26 cellular contexts compared by ENCODE assay signal in the genomic region with DNA sequence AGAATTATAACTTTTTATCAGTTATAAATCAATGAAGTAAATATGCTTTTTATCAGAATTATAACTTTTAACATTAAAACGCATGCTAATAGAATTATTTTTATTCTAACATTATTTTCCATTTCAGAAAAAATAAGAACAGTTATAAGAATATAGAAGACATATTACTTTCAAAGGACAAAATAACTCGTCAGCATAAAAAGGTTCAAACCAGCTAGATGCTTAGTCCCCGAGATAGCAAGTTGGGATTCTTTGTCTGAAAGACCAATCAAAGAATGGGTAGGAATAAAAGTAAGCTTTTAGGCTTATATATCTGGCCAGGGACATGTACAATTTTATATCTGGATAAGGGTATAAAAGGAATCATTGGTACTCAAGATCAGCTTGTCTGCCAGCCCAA.
A peak's percentile ranks its signal among the peaks of the same experiment; 100 is the strongest.
DNase-seq lines count a peak whose midpoint lies in the region; ATAC-seq, FAIRE-seq and TF ChIP-seq lines count a peak whose summit lies in the region.
"Had no signal": no experiment of that assay in that cellular context is flagged by ENCODE, and none has a peak within 500 bp of the region (broad histone marks: within the 10 kb centered on the region; RNA-seq: fewer than 3 reads in every experiment).

No MANE protein-coding gene starts in this region.

- no peak overlapping the region for H4K8ac ChIP-seq in IMR-90 (ENCODE audit: low read depth in 2 of 2, low read length in 2 of 2)

- TF ChIP-seq POLR2A in A549 (IDR thresholded peaks at IDR 0.05; ENCODE audit: low read length) = no peak
- no peak for TF ChIP-seq POLR2A in IMR-90 (IDR thresholded peaks at IDR 0.05; ENCODE audit: low read depth, low read length)
- TF ChIP-seq POLR2A in vagina (IDR thresholded peaks at IDR 0.05) = no peak

- H3K27ac ChIP-seq in A549 (no peak overlapping the region), IMR-90 (ENCODE audit: insufficient read depth, low read length) (no peak overlapping the region), vagina (no peak overlapping the region), hepatocyte (no peak overlapping the region)
- H3K27ac ChIP-seq: BLaER1 had no signal

- H3K79me1 ChIP-seq in IMR-90 (ENCODE audit: low read depth in 1 of 2, low read length in 2 of 2) = no peaks in the 10 kb centered on the region

- no peak overlapping the region for H2BK20ac ChIP-seq in IMR-90 (ENCODE audit: low read depth, low read length)

- no peak overlapping the region for H3K4me3 ChIP-seq in A549
- no peak overlapping the region for H3K4me3 ChIP-seq in IMR-90 (ENCODE audit: insufficient read depth, low read depth, low read length)
- H3K4me3 ChIP-seq in vagina = no peak overlapping the region
- no peak overlapping the region for H3K4me3 ChIP-seq in hepatocyte
- H3K4me3 ChIP-seq: BLaER1 had no signal

- CTCF ChIA-PET in A549 (lab: Yijun Ruan, JAX) = no interaction called here
- CTCF ChIA-PET in IMR-90 (lab: Yijun Ruan, JAX) = no interaction called here

- H4K91ac ChIP-seq in IMR-90 (ENCODE audit: insufficient read depth, low read depth, low read length) = no peak overlapping the region

- H2BK120ac ChIP-seq in IMR-90 (ENCODE audit: low read depth, low read length) = no peak overlapping the region

- no peak overlapping the region for H2AK5ac ChIP-seq in IMR-90 (ENCODE audit: low read depth, low read length)

- H2AFZ ChIP-seq in IMR-90 (replicated peaks; ENCODE audit: low read length, poor library complexity) (no peak overlapping the region), hepatocyte (no peak overlapping the region)

- in situ Hi-C loops in IMR-90 (cut with MboI; ENCODE audit: low sequenced_read_pairs) = no loop called here

- ATAC-seq in A549 (no peak), IMR-90 (ENCODE audit: low read depth) (no peak), HG02610 (IDR thresholded peaks at IDR 0.05; ENCODE audit: unreplicated experiment) (no peak)

- WGBS in A549 (ENCODE audit: missing lambda C conversion rate) = 61% methylated on average over 3 of the region's 3 CpGs
- WGBS in IMR-90 (ENCODE audit: extremely low coverage in 2 of 2, insufficient read length in 1 of 2), 2 experiments = no CpG with 5 or more reads among the region's 3 CpGs
- WGBS in hepatocyte (ENCODE audit: low lambda C conversion rate, missing lambda C conversion rate) = 96% methylated on average over 3 of the region's 3 CpGs

- H3K4ac ChIP-seq in IMR-90 (ENCODE audit: low read depth, low read length) = no peak overlapping the region

- no peak for TF ChIP-seq CTCF in A549 (IDR thresholded peaks at IDR 0.05)
- TF ChIP-seq CTCF in IMR-90 (conservative IDR thresholded peaks at IDR 0.05; ENCODE audit: low read depth, low read length) = no peak
- TF ChIP-seq CTCF in vagina (IDR thresholded peaks at IDR 0.05) = no peak
- no peak for TF ChIP-seq CTCF in hepatocyte (IDR thresholded peaks at IDR 0.05; ENCODE audit: poor library complexity)

- no peak overlapping the region for H3K9ac ChIP-seq in IMR-90 (ENCODE audit: low read depth, low read length)
- H3K9ac ChIP-seq: BLaER1 had no signal

- POLR2A ChIA-PET in A549 (lab: Yijun Ruan, JAX) = no interaction called here
- POLR2A ChIA-PET in IMR-90 (lab: Charles Lee; ENCODE audit: unreplicated experiment) = no interaction called here

- no peaks in the 10 kb centered on the region for H3K79me2 ChIP-seq in hepatocyte

- intact Hi-C loops in IMR-90 (cut with micrococcal nuclease) (no loop called here), vagina (cut with DNase I) (loop anchor here (5.0 kb wide), 1 partner anchor 639 kb away; no protein-coding TSS in a partner anchor)

- H3K9me3 ChIP-seq in A549 (no peaks in the 10 kb centered on the region), IMR-90 (ENCODE audit: control insufficient read depth, insufficient read depth, low read length) (no peaks in the 10 kb centered on the region), vagina (no peaks in the 10 kb centered on the region), hepatocyte (ENCODE audit: low read depth) (no peaks in the 10 kb centered on the region)
- H3K9me3 ChIP-seq: BE2C had no signal

- TF ChIP-seq RAD21 in A549 (conservative IDR thresholded peaks at IDR 0.05 in 1 of 2, IDR thresholded peaks at IDR 0.05 in 1 of 2) (no peak), IMR-90 (IDR thresholded peaks at IDR 0.05; ENCODE audit: low read length) (no peak)

- no peak overlapping the region for H2BK5ac ChIP-seq in IMR-90 (ENCODE audit: low read depth, low read length, poor library complexity, severe bottlenecking)

- H2BK15ac ChIP-seq in IMR-90 (ENCODE audit: low read depth, low read length) = no peak overlapping the region

- H3K36me3 ChIP-seq in IMR-90 (ENCODE audit: control insufficient read depth, insufficient read depth, low read length) = no peaks in the 10 kb centered on the region
- no peaks in the 10 kb centered on the region for H3K36me3 ChIP-seq in vagina
- H3K36me3 ChIP-seq in hepatocyte (replicated peaks; ENCODE audit: insufficient read depth, low read depth) = no peaks in the 10 kb centered on the region
- H3K36me3 ChIP-seq: BE2C had no signal

- no peaks in the 10 kb centered on the region for H3K9me2 ChIP-seq in hepatocyte (replicated peaks; ENCODE audit: insufficient read depth)

- H3K23ac ChIP-seq in IMR-90 (ENCODE audit: low read depth, low read length) = no peak overlapping the region

- no peaks in the 10 kb centered on the region for H3K4me1 ChIP-seq in A549
- no peaks in the 10 kb centered on the region for H3K4me1 ChIP-seq in IMR-90 (ENCODE audit: control insufficient read depth, insufficient read depth, low read length)
- H3K4me1 ChIP-seq in vagina = no peaks in the 10 kb centered on the region
- H3K4me1 ChIP-seq in hepatocyte (ENCODE audit: insufficient read depth) = no peaks in the 10 kb centered on the region
- H3K4me1 ChIP-seq: BE2C, BLaER1 had no signal

- no peak overlapping the region for H4K5ac ChIP-seq in IMR-90 (ENCODE audit: low read depth, low read length)

- no peak for TF ChIP-seq EP300 in A549 (IDR thresholded peaks at IDR 0.05)

- peak; percentile 32 for FAIRE-seq in A204.1 (lab: Jason Lieb, UNC)
- FAIRE-seq in A549 (lab: Jason Lieb, UNC) = no peak
- peak; percentile 44 for FAIRE-seq in frontal cortex (lab: Jason Lieb, UNC)
- FAIRE-seq: GM12891, GM19239 had no signal

- dilution Hi-C loops in IMR-90 (cut with HindIII; ENCODE audit: low sequenced_read_pairs, unreplicated experiment) = no loop called here

- H3K9me1 ChIP-seq in IMR-90 (ENCODE audit: insufficient read depth, low read length) = no peaks in the 10 kb centered on the region

- no TSS peak for BruUV-seq in IMR-90 (replicated peaks; lab: Mats Ljungman, UMichigan)

- H3K27me3 ChIP-seq in IMR-90 (ENCODE audit: control insufficient read depth, insufficient read depth, low read length) = no peaks in the 10 kb centered on the region
- no peaks in the 10 kb centered on the region for H3K27me3 ChIP-seq in vagina
- H3K27me3 ChIP-seq in hepatocyte = no peaks in the 10 kb centered on the region
- H3K27me3 ChIP-seq: BE2C, BLaER1 had no signal

- H3K18ac ChIP-seq in IMR-90 (ENCODE audit: low read depth, low read length) = no peak overlapping the region

- H3K56ac ChIP-seq in IMR-90 (ENCODE audit: extremely low read depth, insufficient read depth, low read length) = no peak overlapping the region

- no peak overlapping the region for H3K14ac ChIP-seq in IMR-90 (replicated peaks; ENCODE audit: low read depth, low read length)

- DNase-seq in A549 (ENCODE audit: low read depth in 1 of 2, low spot score in 1 of 2) (no peak), IMR-90 (no peak), frontal cortex (ENCODE audit: low spot score in 2 of 2) (no peak), vagina (ENCODE audit: extremely low spot score in 2 of 2) (no peak), SK-N-DZ (ENCODE audit: low spot score) (no peak), hepatocyte (ENCODE audit: low spot score) (no peak)
- DNase-seq: 8988T; ACHN; BE2C; C1 segment of cervical spinal cord; CD4-positive, alpha-beta memory T cell; CD4-positive, CD25-positive, alpha-beta regulatory T cell; CD8-positive, alpha-beta memory T cell; COR-L47; DMS 273 treated with DMSO at 0.1 percent for 48 hours; DMS153; DMS53; DMS79; DND-41; EL; GF-D8 had no signal

- no peak overlapping the region for H2AK9ac ChIP-seq in IMR-90 (replicated peaks; ENCODE audit: low read depth, low read length, poor library complexity)

- no peaks in the 10 kb centered on the region for H4K20me1 ChIP-seq in IMR-90 (ENCODE audit: insufficient read depth, low read length)
- H4K20me1 ChIP-seq in hepatocyte (ENCODE audit: insufficient read depth, poor library complexity, severe bottlenecking) = no peaks in the 10 kb centered on the region
- H4K20me1 ChIP-seq: BLaER1 had no signal

- H3K4me2 ChIP-seq in A549 (no peak overlapping the region), IMR-90 (ENCODE audit: low read depth, low read length) (no peak overlapping the region), hepatocyte (no peak overlapping the region)
- H3K4me2 ChIP-seq: BLaER1 had no signal

TF ChIP-seq in A549, 52 proteins besides CTCF, POLR2A, EP300 and RAD21 (continues in another document):
- TF ChIP-seq, protein P1, sequence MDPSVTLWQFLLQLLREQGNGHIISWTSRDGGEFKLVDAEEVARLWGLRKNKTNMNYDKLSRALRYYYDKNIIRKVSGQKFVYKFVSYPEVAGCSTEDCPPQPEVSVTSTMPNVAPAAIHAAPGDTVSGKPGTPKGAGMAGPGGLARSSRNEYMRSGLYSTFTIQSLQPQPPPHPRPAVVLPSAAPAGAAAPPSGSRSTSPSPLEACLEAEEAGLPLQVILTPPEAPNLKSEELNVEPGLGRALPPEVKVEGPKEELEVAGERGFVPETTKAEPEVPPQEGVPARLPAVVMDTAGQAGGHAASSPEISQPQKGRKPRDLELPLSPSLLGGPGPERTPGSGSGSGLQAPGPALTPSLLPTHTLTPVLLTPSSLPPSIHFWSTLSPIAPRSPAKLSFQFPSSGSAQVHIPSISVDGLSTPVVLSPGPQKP (IDR thresholded peaks at IDR 0.05; ENCODE audit: low read depth, low read length) = no peak
- TF ChIP-seq FOSL2 (IDR thresholded peaks at IDR 0.05) = no peak
- TF ChIP-seq FOSL2 (CRISPR knock-in tag; IDR thresholded peaks at IDR 0.05) = no peak
- TF ChIP-seq MAFK (IDR thresholded peaks at IDR 0.05; ENCODE audit: partially characterized antibody) = peak; percentile 63

TF ChIP-seq in IMR-90, 13 proteins besides CTCF, POLR2A, EP300 and RAD21:
- TF ChIP-seq, protein P1 (IDR thresholded peaks at IDR 0.05; ENCODE audit: borderline replicate concordance, low read depth, low read length) = no peak
- TF ChIP-seq MAFK (IDR thresholded peaks at IDR 0.05; ENCODE audit: low read depth, low read length) = peak; percentile 57; the same call in 1 of the 2 replicates
